ENCODE assay signal across 8 cellular contexts in genomic region chr4:46844325-46844917, GRCh38.
DNase-seq lines count a peak whose midpoint lies in the region; ATAC-seq, FAIRE-seq and TF ChIP-seq lines count a peak whose summit lies in the region.

No MANE protein-coding gene starts in this region.

- no peaks in the 10 kb centered on the region for H3K4me1 ChIP-seq in Peyer's patch

- H3K9me3 ChIP-seq in Peyer's patch: no peaks in the 10 kb centered on the region

- no peak overlapping the region for H3K27ac ChIP-seq in Peyer's patch

- peak; percentile 65 for DNase-seq in Ammon's horn (ENCODE audit: low spot score)
- DNase-seq in GM18507 (ENCODE audit: extremely low spot score, insufficient read length, low read depth): no peak
- DNase-seq in HT-29 (ENCODE audit: low spot score): peak; percentile 68
- peak in 2 of 3 donors; percentile 19 to 68 for DNase-seq in Peyer's patch
- DNase-seq in amniotic epithelial cell (ENCODE audit: low read depth): peak; percentile 79
- peak; percentile 48 for DNase-seq in stimulated activated CD4-positive, alpha-beta T cell treated with anti-CD3 and anti-CD28 coated beads, Interleukin-4, amount 100 ng/mL, for 24 hours

- no peak overlapping the region for H3K4me3 ChIP-seq in Peyer's patch

- ATAC-seq in GM21717 (IDR thresholded peaks at IDR 0.05; ENCODE audit: unreplicated experiment): no peak

- no peaks in the 10 kb centered on the region for H3K36me3 ChIP-seq in Peyer's patch

- peak; percentile 49 for FAIRE-seq in GM18507 (lab: Jason Lieb, UNC)
- FAIRE-seq in islet of Langerhans (lab: Jason Lieb, UNC): peak; percentile 83

- no peaks in the 10 kb centered on the region for H3K27me3 ChIP-seq in Peyer's patch

- TF ChIP-seq POLR2A in Peyer's patch (IDR thresholded peaks at IDR 0.05): no peak

- peak in 4 of 6 experiments; percentile 57 to 72 (median 70) for TF ChIP-seq CTCF in Peyer's patch (IDR thresholded peaks at IDR 0.05)
